7 cellular contexts compared by ENCODE assay signal in genomic region chrX:14039344-14039743, GRCh38. TPM values are rescaled to one million over a fixed set of nuclear protein-coding genes. Genes with fewer than 3 reads are reported as not detected.
A peak's percentile ranks its signal among the peaks of the same experiment; 100 is the strongest.
DNase-seq lines count a peak whose midpoint lies in the region; ATAC-seq, FAIRE-seq and TF ChIP-seq lines count a peak whose summit lies in the region.

No MANE protein-coding gene starts in this region.

- H4K8ac ChIP-seq in H1 (ENCODE audit: extremely low read depth, insufficient read depth, low read length) = no peak overlapping the region

- no peak overlapping the region for H2AFZ ChIP-seq in H1 (ENCODE audit: low read length)

- no peak overlapping the region for H3K4me3 Mint-ChIP-seq in natural killer cell treated with Interleukin-12 subunit alpha and Interleukin-12 subunit beta and Interleukin-15 and Interleukin-18, amount 100 ng/mL, for 72 hours

- no peak overlapping the region for H2BK20ac ChIP-seq in H1 (ENCODE audit: low read length)

- H3K79me2 ChIP-seq in H1 (ENCODE audit: control insufficient read depth in 1 of 2, insufficient read depth in 2 of 2, low read length in 2 of 2) = no peaks in the 10 kb centered on the region

- no peak overlapping the region for H3K27ac ChIP-seq in H1 (ENCODE audit: low read depth, low read length)
- no peak overlapping the region for H3K27ac ChIP-seq in upper lobe of left lung

- H2AK5ac ChIP-seq in H1 (ENCODE audit: low read depth, low read length) = no peak overlapping the region

- DNase-seq in NCI-H2227 (lab: John Stamatoyannopoulos, UW; ENCODE audit: unreplicated experiment) = peak; percentile 75
- DNase-seq in activated CD4-positive, alpha-beta T cell treated with anti-CD3 and anti-CD28 coated beads, Interleukin-2, amount 50 U/mL, for 1 hour = peak; percentile 50
- no peak for DNase-seq in H1 (ENCODE audit: low read depth in 1 of 2, low spot score in 2 of 2)
- peak; percentile 80 for DNase-seq in natural killer cell treated with Interleukin-12 subunit alpha and Interleukin-12 subunit beta and Interleukin-15 and Interleukin-18, amount 100 ng/mL, for 72 hours (ENCODE audit: low spot score)
- DNase-seq in upper lobe of left lung = peak in 1 of 2 donors; percentile 44

- H3K27me3 ChIP-seq in H1 (replicated peaks in 1 of 4; ENCODE audit: control insufficient read depth in 3 of 4, extremely low read depth in 1 of 4, insufficient read depth in 3 of 4, low read length in 3 of 4) (no peaks in the 10 kb centered on the region), upper lobe of left lung (no peaks in the 10 kb centered on the region)

- H3K4me2 ChIP-seq in H1 (ENCODE audit: insufficient read depth in 1 of 2, low read depth in 2 of 2, low read length in 2 of 2) = no peak overlapping the region

- H2BK5ac ChIP-seq in H1 (ENCODE audit: low read depth, low read length) = no peak overlapping the region

- no peaks in the 10 kb centered on the region for H3K79me1 ChIP-seq in H1 (ENCODE audit: low read depth, low read length)

- H3K4me3 ChIP-seq in H1 (ENCODE audit: extremely low read depth in 1 of 4, insufficient read depth in 2 of 4, low read depth in 3 of 4, low read length in 4 of 4) (no peak overlapping the region), upper lobe of left lung (no peak overlapping the region)

- H3K36me3 Mint-ChIP-seq in natural killer cell treated with Interleukin-12 subunit alpha and Interleukin-12 subunit beta and Interleukin-15 and Interleukin-18, amount 100 ng/mL, for 72 hours = no peaks in the 10 kb centered on the region

- CTCF ChIA-PET in H1 (lab: Charles Lee; ENCODE audit: partially characterized antibody) = interaction anchor here (1.2 to 2.2 kb wide), 5 partner anchors 11 to 498 kb away, joined by 3 to 10 read pairs (median 3); partner anchors contain the start of gene GLRA2

- H3K4me1 ChIP-seq in H1 (replicated peaks in 1 of 4; ENCODE audit: control insufficient read depth in 3 of 4, insufficient read depth in 4 of 4, low read length in 3 of 4) (no peaks in the 10 kb centered on the region), upper lobe of left lung (no peaks in the 10 kb centered on the region)

- H4K20me1 ChIP-seq in H1 (replicated peaks in 1 of 2; ENCODE audit: control insufficient read depth in 1 of 2, insufficient read depth in 2 of 2, low read length in 2 of 2) = no peaks in the 10 kb centered on the region

- no peaks in the 10 kb centered on the region for H3K9me3 Mint-ChIP-seq in natural killer cell treated with Interleukin-12 subunit alpha and Interleukin-12 subunit beta and Interleukin-15 and Interleukin-18, amount 100 ng/mL, for 72 hours

- H3K23me2 ChIP-seq in H1 (ENCODE audit: low read depth, low read length) = no peaks in the 10 kb centered on the region

- H2BK120ac ChIP-seq in H1 (replicated peaks; ENCODE audit: low read depth, low read length) = no peak overlapping the region

- H3K56ac ChIP-seq in H1 (replicated peaks; ENCODE audit: insufficient read length, low read depth, low read length) = no peak overlapping the region

- H3K27me3 Mint-ChIP-seq in natural killer cell treated with Interleukin-12 subunit alpha and Interleukin-12 subunit beta and Interleukin-15 and Interleukin-18, amount 100 ng/mL, for 72 hours = peaks cover 12 to 35% of the 10 kb centered on the region in 2 donors

- 35% methylated on average over 3 of the region's 3 CpGs; no CpG with 5 or more reads in 1 of the 2 experiments for WGBS in H1 (ENCODE audit: extremely low coverage in 1 of 2, insufficient coverage in 1 of 2, insufficient read length in 1 of 2, insufficient replicate concordance in 2 of 2, low coverage in 1 of 2, low lambda C conversion rate in 2 of 2, missing lambda C conversion rate in 1 of 2), 2 experiments
- WGBS in upper lobe of left lung, 2 donors = 31 to 34% methylated on average over 3 of the region's 3 CpGs

- H3K4ac ChIP-seq in H1 (replicated peaks; ENCODE audit: insufficient read length, low read depth, low read length) = no peak overlapping the region

- peaks cover 0 to 4% of the 10 kb centered on the region in 2 donors for H3K4me1 Mint-ChIP-seq in natural killer cell treated with Interleukin-12 subunit alpha and Interleukin-12 subunit beta and Interleukin-15 and Interleukin-18, amount 100 ng/mL, for 72 hours (ENCODE audit: low read depth in 2 of 2)

- POLR2A ChIA-PET in H1 (lab: Charles Lee; ENCODE audit: partially characterized antibody) = no interaction called here

- peak; percentile 70 for FAIRE-seq in H1 (lab: Jason Lieb, UNC)

- no peak overlapping the region for H3K18ac ChIP-seq in H1 (ENCODE audit: extremely low read depth, low read length)

- H3K9ac ChIP-seq in H1 (replicated peaks in 1 of 4; ENCODE audit: extremely low read depth in 1 of 4, low read depth in 3 of 4, low read length in 3 of 4) = no peak overlapping the region

- H3K14ac ChIP-seq in H1 (ENCODE audit: insufficient read length) = no peak overlapping the region

- ATAC-seq in HG02610 (IDR thresholded peaks at IDR 0.05; ENCODE audit: unreplicated experiment) = peak; percentile 43
- peak in 1 of 2 donors; percentile 80 for ATAC-seq in natural killer cell treated with Interleukin-12 subunit alpha and Interleukin-12 subunit beta and Interleukin-15 and Interleukin-18, amount 100 ng/mL, for 72 hours
- ATAC-seq in upper lobe of left lung (ENCODE audit: low FRiP score in 2 of 2) = peak; percentile 79 to 83

- TF ChIP-seq EP300 in H1 (IDR thresholded peaks at IDR 0.05; ENCODE audit: borderline replicate concordance in 1 of 2, low read depth in 2 of 2, low read length in 2 of 2) (no peak), upper lobe of left lung (IDR thresholded peaks at IDR 0.05) (no peak)

- no peak overlapping the region for H4K91ac ChIP-seq in H1 (replicated peaks; ENCODE audit: insufficient read length, low read length)

- no peak overlapping the region for H2BK12ac ChIP-seq in H1 (ENCODE audit: low read depth, low read length)

- no peak overlapping the region for H3K27ac Mint-ChIP-seq in natural killer cell treated with Interleukin-12 subunit alpha and Interleukin-12 subunit beta and Interleukin-15 and Interleukin-18, amount 100 ng/mL, for 72 hours

- H2BK15ac ChIP-seq in H1 (ENCODE audit: low read length) = no peak overlapping the region

- no peak overlapping the region for H4K5ac ChIP-seq in H1 (ENCODE audit: insufficient read length, low read depth, low read length)

- H3K9me3 ChIP-seq in H1 (ENCODE audit: insufficient read depth in 2 of 2, low read depth in 1 of 2, low read length in 1 of 2) = no peaks in the 10 kb centered on the region
- no peaks in the 10 kb centered on the region for H3K9me3 ChIP-seq in upper lobe of left lung

- peak; percentile 72 to 77 for TF ChIP-seq RAD21 in H1 (IDR thresholded peaks at IDR 0.05 in 1 of 2, conservative IDR thresholded peaks at IDR 0.05 in 1 of 2; ENCODE audit: low read depth in 2 of 2, low read length in 2 of 2)

- H3K36me3 ChIP-seq in H1 (ENCODE audit: control insufficient read depth in 2 of 4, insufficient read depth in 4 of 4, low read length in 3 of 4) (no peaks in the 10 kb centered on the region), upper lobe of left lung (no peaks in the 10 kb centered on the region)

- no peak overlapping the region for H3K23ac ChIP-seq in H1 (ENCODE audit: insufficient read length)

- TF ChIP-seq POLR2A in H1 (IDR thresholded peaks at IDR 0.05; ENCODE audit: control extremely low read depth in 1 of 2, low read depth in 2 of 2, low read length in 2 of 2) (no peak), upper lobe of left lung (IDR thresholded peaks at IDR 0.05) (no peak)

- TF ChIP-seq CTCF in GM12872 (IDR thresholded peaks at IDR 0.05; ENCODE audit: insufficient read depth, low read depth, low read length) (peak; percentile 29; the same call in 2 of the 3 replicates), H1 (IDR thresholded peaks at IDR 0.05; ENCODE audit: control extremely low read depth in 1 of 3, insufficient read depth in 1 of 3, low read depth in 1 of 3, low read length in 3 of 3) (peak in 2 of 3 experiments; percentile 27 to 40; a peak in 2 of 4 replicates), upper lobe of left lung (IDR thresholded peaks at IDR 0.05) (peak; percentile 53 to 72 (median 58))

TF ChIP-seq in H1, 55 proteins besides CTCF, POLR2A, EP300 and RAD21:
- TF ChIP-seq ATF3 (IDR thresholded peaks at IDR 0.05; ENCODE audit: insufficient read depth, low read depth, low read length) (no peak), CEBPB (IDR thresholded peaks at IDR 0.05; ENCODE audit: low read depth, low read length) (no peak), BCL11A (IDR thresholded peaks at IDR 0.05; ENCODE audit: low read depth in 2 of 2, low read length in 2 of 2) (no peak), SP1 (IDR thresholded peaks at IDR 0.05; ENCODE audit: low read depth, low read length) (no peak), SP4 (IDR thresholded peaks at IDR 0.05; ENCODE audit: low read length) (no peak), POU5F1 (IDR thresholded peaks at IDR 0.05; ENCODE audit: low read depth, low read length) (no peak), GABPA (IDR thresholded peaks at IDR 0.05; ENCODE audit: borderline replicate concordance, insufficient read depth, low read length) (no peak)

RNA-seq across cellular contexts. Expression of gene GEMIN8, which starts 9.7 kb away (rescaled TPM):
- total RNA-seq in H1 (2021; fragmentation: NEBNext Ultra II Directional; extraction: Animal tissue kit (Norgen Biotek cat#: 25700)) = 18.2 and 19.9 TPM in 2 replicates
- polyA plus RNA-seq in H1 (2011; rRNA removed) = 28.9 and 31.4 TPM in 2 replicates
- 39.5 TPM for polyA plus RNA-seq in H1 (2011; cell fraction: cytosol; rRNA removed)
- 32.5 TPM for polyA plus RNA-seq in H1 (2011; cell fraction: nucleus; rRNA removed)
- 20.8 to 24.7 TPM (median 24.0 TPM) in 4 replicates for polyA plus RNA-seq in H1 (2012, experiment 1 of 2)
- polyA plus RNA-seq in H1 (2012, experiment 2 of 2) = 19.9 TPM
- polyA plus RNA-seq in H1 (2013, experiment 1 of 2) = 14.2 TPM
- 13.2 TPM for polyA plus RNA-seq in H1 (2013, experiment 2 of 2)
- polyA minus RNA-seq in H1 (2011; rRNA and poly(A)+ RNA removed) = 44.5 and 44.7 TPM in 2 replicates
- polyA minus RNA-seq in H1 (2011; cell fraction: cytosol; rRNA and poly(A)+ RNA removed) = 13.7 TPM
- polyA minus RNA-seq in H1 (2011; cell fraction: nucleus; rRNA and poly(A)+ RNA removed) = 22.4 TPM
- total RNA-seq in natural killer cell treated with Interleukin-12 subunit alpha and Interleukin-12 subunit beta and Interleukin-15 and Interleukin-18, amount 100 ng/mL, for 72 hours = 10 to 100 TPM; 21.7 to 24.4 TPM
- total RNA-seq in upper lobe of left lung = 10 to 100 TPM; 12.5 to 52.4 (median 26.3) TPM

Comparison
In these comparisons a context has a peak if more than half of its experiments do, and no peak if none do; other contexts are left out.
1. DNase-seq: peak in NCI-H2227 (single experiment), activated CD4-positive, alpha-beta T cell treated with anti-CD3 and anti-CD28 coated beads, Interleukin-2, amount 50 U/mL, for 1 hour (single experiment) and natural killer cell treated with Interleukin-12 subunit alpha and Interleukin-12 subunit beta and Interleukin-15 and Interleukin-18, amount 100 ng/mL, for 72 hours (single experiment); none in H1 (0 of 2).
2. Peak in every context shown above with its lines, with median percentiles within 50 percentile points of each other: CTCF ChIP-seq.